ENCODE assay signal across 1 cellular context in genomic region chr1:109923946-109924275, GRCh38.
TF ChIP-seq lines count a peak whose summit lies in the region.

No MANE protein-coding gene starts in this region.

TF ChIP-seq in H1, 55 proteins besides CTCF, POLR2A, EP300 and RAD21 (continued from another document):
- TF ChIP-seq MAX (IDR thresholded peaks at IDR 0.05) (no peak), SIRT6 (IDR thresholded peaks at IDR 0.05; ENCODE audit: low read length) (no peak), NANOG (IDR thresholded peaks at IDR 0.05; ENCODE audit: insufficient read depth, low read depth, low read length, poor library complexity, severe bottlenecking) (no peak), SP2 (IDR thresholded peaks at IDR 0.05; ENCODE audit: low read length) (no peak), ATF3 (IDR thresholded peaks at IDR 0.05; ENCODE audit: insufficient read depth, low read depth, low read length) (no peak), TEAD4 (IDR thresholded peaks at IDR 0.05; ENCODE audit: low read depth, low read length) (no peak), CEBPB (IDR thresholded peaks at IDR 0.05; ENCODE audit: low read depth, low read length) (no peak)
